Comparison of ENCODE assay signal across 16 cellular contexts in the genomic region with DNA sequence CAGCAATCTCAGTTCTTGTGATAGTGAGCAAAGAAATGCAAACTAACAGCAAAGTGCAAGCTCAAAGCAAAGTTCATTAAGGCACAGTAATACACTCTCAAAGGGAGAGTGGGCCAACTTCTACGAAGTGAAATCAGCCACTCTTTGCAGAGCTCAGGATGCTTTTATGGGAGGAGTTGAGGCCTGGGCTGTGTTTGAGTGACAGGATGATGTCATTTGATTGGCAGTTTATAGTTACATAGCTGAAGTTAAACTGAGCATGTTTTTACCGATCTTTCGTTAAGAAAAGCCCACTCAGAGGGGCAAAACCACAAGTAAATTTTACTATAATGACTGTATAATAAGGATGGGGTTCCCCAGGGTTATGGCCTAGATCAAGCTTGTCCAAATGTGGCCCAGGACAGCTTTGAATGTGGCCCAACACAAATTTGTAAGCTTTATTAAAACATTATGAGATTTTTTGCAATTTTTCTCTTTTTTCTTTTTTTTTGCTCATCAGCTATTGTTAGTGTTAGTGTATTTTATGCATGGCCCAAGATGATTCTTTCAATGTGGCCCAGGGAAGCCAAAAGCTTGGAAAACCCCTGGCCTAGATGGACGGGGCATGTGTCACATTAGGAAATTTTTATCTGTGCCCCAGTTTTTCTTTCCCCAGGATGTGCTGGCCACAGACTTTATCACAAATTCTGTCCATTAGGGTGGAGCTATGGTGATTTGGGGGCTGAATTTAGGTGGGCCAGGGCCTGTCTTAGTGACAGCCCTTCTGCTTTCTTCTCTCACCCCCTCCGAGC. TPM values are rescaled to one million over a fixed set of nuclear protein-coding genes. Genes with fewer than 3 reads are reported as not detected.
DNase-seq lines count a peak whose midpoint lies in the region; ATAC-seq and TF ChIP-seq lines count a peak whose summit lies in the region.
"Had no signal": no experiment of that assay in that cellular context is flagged by ENCODE, and none has a peak within 500 bp of the region (broad histone marks: within the 10 kb centered on the region; RNA-seq: fewer than 3 reads in every experiment).

No MANE protein-coding gene starts in this region.

- CTCF ChIA-PET in activated B cell treated with CpG ODN at 0.5 μM for 24 hours (lab: Charles Lee), result interaction anchor here (0.6 to 6.0 kb wide), 18 partner anchors 9 to 518 kb away, joined by 3 to 111 read pairs (median 6); partner anchors contain the start of gene DNAH7

- no peaks in the 10 kb centered on the region for H3K27me3 Mint-ChIP-seq in activated B cell treated with CpG ODN at 0.5 μM for 24 hours
- H3K27me3 Mint-ChIP-seq in stimulated activated naive CD8-positive, alpha-beta T cell treated with anti-CD3 and anti-CD28 coated beads, Interleukin-15, amount 100 ng/mL, for 72 hours, result no peaks in the 10 kb centered on the region
- H3K27me3 Mint-ChIP-seq: activated CD4-positive, alpha-beta T cell treated with anti-CD3 and anti-CD28 coated beads, Interleukin-2, amount 10 ng/mL, durations not matched to agents 24 days and 14 days; IgD-negative memory B cell; naive B cell had no signal

- H3K9me3 Mint-ChIP-seq in activated B cell treated with CpG ODN at 0.5 μM for 24 hours, result peaks cover 2% of the 10 kb centered on the region
- peaks cover 1 to 3% of the 10 kb centered on the region in 2 donors for H3K9me3 Mint-ChIP-seq in stimulated activated naive CD8-positive, alpha-beta T cell treated with anti-CD3 and anti-CD28 coated beads, Interleukin-15, amount 100 ng/mL, for 72 hours

- intact Hi-C loops in activated B cell treated with CpG ODN at 0.5 μM for 24 hours (cut with micrococcal nuclease), result loop anchor here (5.0 kb wide), 1 partner anchor 680 kb away; no protein-coding TSS in a partner anchor

- H3K36me3 Mint-ChIP-seq in activated B cell treated with CpG ODN at 0.5 μM for 24 hours (ENCODE audit: low read depth), result no peaks in the 10 kb centered on the region
- H3K36me3 Mint-ChIP-seq: CD14-positive monocyte had no signal

- no peak for TF ChIP-seq CTCF in activated B cell treated with CpG ODN at 0.5 μM for 24 hours (IDR thresholded peaks at IDR 0.05)

- peaks cover 38% of the 10 kb centered on the region for H3K4me1 Mint-ChIP-seq in activated B cell treated with CpG ODN at 0.5 μM for 24 hours
- H3K4me1 Mint-ChIP-seq in stimulated activated naive CD8-positive, alpha-beta T cell treated with anti-CD3 and anti-CD28 coated beads, Interleukin-15, amount 100 ng/mL, for 72 hours, result peaks cover 16% of the 10 kb centered on the region

- H3K4me3 Mint-ChIP-seq in activated B cell treated with CpG ODN at 0.5 μM for 24 hours, result no peak overlapping the region
- no peak overlapping the region for H3K4me3 Mint-ChIP-seq in stimulated activated naive CD8-positive, alpha-beta T cell treated with anti-CD3 and anti-CD28 coated beads, Interleukin-15, amount 100 ng/mL, for 72 hours
- H3K4me3 Mint-ChIP-seq: activated CD4-positive, alpha-beta T cell treated with anti-CD3 and anti-CD28 coated beads, Interleukin-2, amount 10 ng/mL, durations not matched to agents 24 days and 14 days; activated T-cell treated with anti-CD3 and anti-CD28 coated beads, Interleukin-2, amount 50 U/mL, for 72 hours; CD14-positive monocyte; naive B cell had no signal

- POLR2A ChIA-PET in activated B cell treated with CpG ODN at 0.5 μM for 24 hours (lab: Charles Lee), result interaction anchor here (1.0 to 4.2 kb wide), 6 partner anchors 9 to 261 kb away, joined by 3 to 22 read pairs (median 8); partner anchors contain the start of gene STK17B

- ATAC-seq in GM19035 (IDR thresholded peaks at IDR 0.05; ENCODE audit: unreplicated experiment) (peak; percentile 63), HG02678 (IDR thresholded peaks at IDR 0.05; ENCODE audit: unreplicated experiment) (peak; percentile 49), activated B cell treated with CpG ODN at 0.5 μM for 24 hours (ENCODE audit: low read depth) (no peak), HG03139 (IDR thresholded peaks at IDR 0.05; ENCODE audit: unreplicated experiment) (no peak)
- peak; percentile 61 for ATAC-seq in stimulated activated naive CD8-positive, alpha-beta T cell treated with anti-CD3 and anti-CD28 coated beads, Interleukin-15, amount 100 ng/mL, for 72 hours

- DNase-seq in activated B cell treated with CpG ODN at 0.5 μM for 24 hours, result no peak
- DNase-seq in stimulated activated naive CD8-positive, alpha-beta T cell treated with anti-CD3 and anti-CD28 coated beads, Interleukin-15, amount 100 ng/mL, for 72 hours, result no peak
- no peak for DNase-seq in stimulated activated CD4-positive, alpha-beta T cell treated with anti-CD3 and anti-CD28 coated beads, Interleukin-4, amount 100 ng/mL, for 4 hours
- no peak for DNase-seq in activated naive CD4-positive, alpha-beta T cell treated with Interleukin-2 at 50 U/mL for 16 hours
- DNase-seq: activated CD4-positive, alpha-beta T cell treated with anti-CD3 and anti-CD28 coated beads, Interleukin-2, amount 10 ng/mL, durations not matched to agents 24 days and 14 days; activated T-cell treated with anti-CD3 and anti-CD28 coated beads, Interleukin-2, amount 50 U/mL, for 72 hours; amygdala; DND-41; erythroblast; naive B cell; NCI-H446 had no signal

- H3K27ac Mint-ChIP-seq in activated B cell treated with CpG ODN at 0.5 μM for 24 hours, result peak overlapping the region; percentile 1
- H3K27ac Mint-ChIP-seq in stimulated activated naive CD8-positive, alpha-beta T cell treated with anti-CD3 and anti-CD28 coated beads, Interleukin-15, amount 100 ng/mL, for 72 hours, result no peak overlapping the region
- H3K27ac Mint-ChIP-seq: activated CD4-positive, alpha-beta T cell treated with anti-CD3 and anti-CD28 coated beads, Interleukin-2, amount 10 ng/mL, durations not matched to agents 24 days and 14 days; activated T-cell treated with anti-CD3 and anti-CD28 coated beads, Interleukin-2, amount 50 U/mL, for 72 hours; CD14-positive monocyte had no signal

RNA-seq across cellular contexts. Expression of gene DNAH7, which starts 8.3 kb away (rescaled TPM):
- 0.17 and 0.29 TPM in 2 replicates for total RNA-seq in activated B cell treated with CpG ODN at 0.5 μM for 24 hours
- total RNA-seq: activated CD4-positive, alpha-beta T cell treated with anti-CD3 and anti-CD28 coated beads, Interleukin-2, amount 10 ng/mL, durations not matched to agents 24 days and 14 days had no signal

Comparison
In these comparisons a context has a peak if more than half of its experiments do, and no peak if none do; other contexts are left out.
1. ATAC-seq: peak in GM19035 (single experiment), HG02678 (single experiment) and stimulated activated naive CD8-positive, alpha-beta T cell treated with anti-CD3 and anti-CD28 coated beads, Interleukin-15, amount 100 ng/mL, for 72 hours (single experiment); none in activated B cell treated with CpG ODN at 0.5 μM for 24 hours (single experiment) and HG03139 (single experiment).